In the genomic region with DNA sequence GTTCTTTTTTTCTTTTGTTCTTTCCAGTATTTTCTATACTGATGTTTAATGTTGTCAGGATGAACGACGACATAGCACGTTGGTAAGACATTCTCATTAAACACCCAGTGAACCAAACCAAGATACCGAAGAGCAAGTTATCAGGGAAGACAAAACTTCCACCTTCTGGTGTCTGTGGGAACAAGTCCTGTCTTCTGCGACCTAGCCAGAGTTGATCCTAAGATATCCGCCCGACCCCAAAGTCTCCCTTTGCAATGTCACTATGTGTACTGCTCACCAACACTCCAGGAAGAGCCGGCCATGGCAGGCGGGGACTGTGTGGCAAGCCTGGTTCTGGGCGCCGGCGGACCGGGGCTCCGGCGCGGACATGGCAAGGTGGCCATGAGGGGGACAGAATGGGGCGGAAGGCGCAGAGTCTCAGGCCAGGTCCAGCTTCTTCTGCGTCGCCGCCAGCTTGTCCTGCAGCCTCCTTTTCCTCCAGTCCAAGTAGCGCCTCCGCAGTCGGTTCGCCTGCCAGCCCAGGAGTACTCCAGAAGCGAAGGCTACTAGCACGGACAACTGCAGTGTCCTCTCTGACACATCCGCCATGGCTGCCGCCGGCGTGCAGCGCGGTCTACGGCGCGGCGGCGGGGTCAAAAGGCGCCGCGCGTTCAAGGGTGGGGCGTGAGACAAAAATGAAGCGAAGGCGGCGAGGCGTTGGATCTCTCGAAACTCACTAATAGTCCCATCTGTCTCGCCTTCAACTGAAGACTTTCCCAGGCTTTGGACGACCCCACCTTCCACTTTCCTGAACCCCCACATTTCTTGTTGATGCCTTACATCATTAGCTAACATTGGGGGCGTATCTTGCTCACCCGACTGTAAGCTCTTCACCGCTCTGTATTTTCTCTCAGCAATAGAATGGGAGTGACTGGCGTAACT, we compare ENCODE assay signal across 8 cellular contexts. TPM values are rescaled to one million over a fixed set of nuclear protein-coding genes. Genes with fewer than 3 reads are reported as not detected.
DNase-seq lines count a peak whose midpoint lies in the region; FAIRE-seq and TF ChIP-seq lines count a peak whose summit lies in the region.

A gene with protein sequence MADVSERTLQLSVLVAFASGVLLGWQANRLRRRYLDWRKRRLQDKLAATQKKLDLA (minus strand): TSS at position 610 of the 921 bp plus-strand sequence. CDS start 22 bp downstream, at position 588.

- H3K4me1 ChIP-seq in suprapubic skin: peaks cover 16% of the 10 kb centered on the region

- TF ChIP-seq CTCF in suprapubic skin (IDR thresholded peaks at IDR 0.05): no peak

- peak within 1 kb of the TSS; percentile 88 for H3K27ac ChIP-seq in suprapubic skin

- peaks cover 16% of the 10 kb centered on the region for H3K27me3 Mint-ChIP-seq in activated naive CD4-positive, alpha-beta T cell treated with anti-CD3 and anti-CD28 coated beads for 36 hours (ENCODE audit: low read depth)

- H3K9me3 Mint-ChIP-seq in activated naive CD4-positive, alpha-beta T cell treated with anti-CD3 and anti-CD28 coated beads for 36 hours: peaks cover 7% of the 10 kb centered on the region

- in situ Hi-C loops in G401 (cut with HindIII; ENCODE audit: low sequenced_read_pairs): no loop called here

- peaks cover 17% of the 10 kb centered on the region for H3K36me3 Mint-ChIP-seq in activated naive CD4-positive, alpha-beta T cell treated with anti-CD3 and anti-CD28 coated beads for 36 hours (ENCODE audit: low read depth)

- TF ChIP-seq EP300 in suprapubic skin (IDR thresholded peaks at IDR 0.05): no peak

- H3K27ac Mint-ChIP-seq in activated naive CD4-positive, alpha-beta T cell treated with anti-CD3 and anti-CD28 coated beads for 36 hours: peak within 1 kb of the TSS; percentile 87

- peak; percentile 88 for TF ChIP-seq POLR2A in H54 (IDR thresholded peaks at IDR 0.05; ENCODE audit: low read depth, low read length)
- TF ChIP-seq POLR2A in suprapubic skin (IDR thresholded peaks at IDR 0.05): peak in 1 of 2 donors; percentile 46

- WGBS in suprapubic skin: 7% methylated on average over 54 of the region's 54 CpGs

- H3K36me3 ChIP-seq in suprapubic skin: peaks cover 10% of the 10 kb centered on the region

- peaks cover 23% of the 10 kb centered on the region for H3K4me1 Mint-ChIP-seq in activated naive CD4-positive, alpha-beta T cell treated with anti-CD3 and anti-CD28 coated beads for 36 hours (ENCODE audit: low read depth)

- intact Hi-C loops in activated naive CD4-positive, alpha-beta T cell treated with anti-CD3 and anti-CD28 coated beads for 36 hours (cut with micrococcal nuclease): no loop called here

- no peaks in the 10 kb centered on the region for H3K27me3 ChIP-seq in suprapubic skin

- peak within 1 kb of the TSS; percentile 94 for H3K4me3 Mint-ChIP-seq in activated naive CD4-positive, alpha-beta T cell treated with anti-CD3 and anti-CD28 coated beads for 36 hours

- DNase-seq in G401 (ENCODE audit: low spot score) (peak; percentile 78), H54 (ENCODE audit: insufficient read length, low spot score) (peak; percentile 58), LoVo (ENCODE audit: low spot score) (peak; percentile 75), SK-N-DZ (ENCODE audit: low spot score) (peak; percentile 64), frontal cortex (ENCODE audit: low spot score in 2 of 2) (peak; percentile 59 to 71), nucleus accumbens (lab: John Stamatoyannopoulos, UW) (peak in 52 of 56 donors; percentile 8 to 81 (median 64)), suprapubic skin (ENCODE audit: low spot score in 2 of 2) (peak in 1 of 2 donors; percentile 73)
- peak; percentile 77 for DNase-seq in activated naive CD4-positive, alpha-beta T cell treated with anti-CD3 and anti-CD28 coated beads for 36 hours

- FAIRE-seq in H54 (lab: Jason Lieb, UNC) (no peak), frontal cortex (lab: Jason Lieb, UNC) (no peak)

- CTCF ChIA-PET in activated naive CD4-positive, alpha-beta T cell treated with anti-CD3 and anti-CD28 coated beads for 36 hours (lab: Charles Lee): interaction anchor here (0.6 kb wide), 1 partner anchor 34 kb away, joined by 5 read pairs; no protein-coding TSS in a partner anchor

- no peaks in the 10 kb centered on the region for H3K9me3 ChIP-seq in suprapubic skin

- peak within 1 kb of the TSS; percentile 82 for H3K4me3 ChIP-seq in suprapubic skin

RNA-seq across cellular contexts. Expression of the gene that starts here (rescaled TPM):
- total RNA-seq in G401 (2014; rRNA removed; shearing (Covaris generic)): 8.8 and 29.7 TPM in 2 replicates
- polyA plus RNA-seq in SK-N-DZ (2014; cell fraction: cytosol; rRNA removed): 51.0 and 64.5 TPM in 2 replicates
- polyA plus RNA-seq in SK-N-DZ (2014; cell fraction: nucleus; rRNA removed): 41.5 and 44.2 TPM in 2 replicates
- total RNA-seq in activated naive CD4-positive, alpha-beta T cell treated with anti-CD3 and anti-CD28 coated beads for 36 hours: 100 to 1,000 TPM; 110 TPM
- total RNA-seq in frontal cortex: 39.1 TPM
- total RNA-seq in suprapubic skin: 10 to 100 TPM; 28.3 to 96.5 (median 51.6) TPM
